Comparison of ENCODE assay signal across 30 cellular contexts in genomic region chr7:106339513-106340246, GRCh38.
"Had no signal": no experiment of that assay in that cellular context is flagged by ENCODE, and none has a peak within 500 bp of the region (broad histone marks: within the 10 kb centered on the region; RNA-seq: fewer than 3 reads in every experiment).

No MANE protein-coding gene starts in this region.

- H3K36me3 ChIP-seq: left lung, lower lobe of right lung, pancreas, prostate gland, stomach, thyroid gland, transverse colon, upper lobe of left lung, vagina had no signal

- H3K4me3 ChIP-seq: left lung, lower lobe of right lung, pancreas, prostate gland, skin epidermis, stomach, testis, thyroid gland, transverse colon, upper lobe of left lung, vagina had no signal

- H3K4me1 Mint-ChIP-seq: immature natural killer cell, nephron, neural crest cell had no signal

- H3K9me3 ChIP-seq: pancreas, prostate gland, testis, thyroid gland had no signal

- H3K4me1 ChIP-seq: lower lobe of right lung, pancreas, prostate gland, stomach, testis, thyroid gland, transverse colon, upper lobe of left lung, vagina had no signal

- H3K27ac ChIP-seq: left lung, lower lobe of right lung, pancreas, prostate gland, skin epidermis, stomach, testis, thyroid gland, transverse colon, upper lobe of left lung, vagina had no signal

- H3K27ac Mint-ChIP-seq: immature natural killer cell, nephron had no signal

- DNase-seq: hypothalamus; immature natural killer cell; kidney; left colon; left lung; lower lobe of right lung; mammary epithelial cell; mesenchymal stem cell; naive thymus-derived CD8-positive, alpha-beta T cell; nucleus accumbens; pancreas; posterior cingulate gyrus; retina; right cardiac atrium; stimulated activated CD4-positive, alpha-beta T cell treated with anti-CD3 and anti-CD28 coated beads, Interleukin-12 subunit alpha, Interleukin-12 subunit beta, amount 100 ng/mL, for 4 hours; stimulated activated CD4-positive, alpha-beta T cell treated with anti-CD3 and anti-CD28 coated beads, Interleukin-15, amount 100 ng/mL, for 24 hours; stimulated activated CD4-positive, alpha-beta T cell treated with anti-CD3 and anti-CD28 coated beads, Interleukin-2, amount 100 ng/mL, for 24 hours; stimulated activated CD4-positive, alpha-beta T cell treated with anti-CD3 and anti-CD28 coated beads, Interleukin-4, amount 100 ng/mL, for 1 hour; stimulated activated naive CD4-positive, alpha-beta T cell; stomach; testis; thyroid gland; transverse colon; upper lobe of left lung had no signal

- H3K27me3 ChIP-seq: left lung, pancreas, stomach, testis, thyroid gland, transverse colon, upper lobe of left lung, vagina had no signal

- H3K4me3 Mint-ChIP-seq: immature natural killer cell; naive thymus-derived CD8-positive, alpha-beta T cell; nephron; neural crest cell had no signal

- ATAC-seq: left colon; left lung; lower lobe of right lung; naive thymus-derived CD8-positive, alpha-beta T cell; pancreas; right cardiac atrium; sciatic nerve had no signal
